In the genomic region with DNA sequence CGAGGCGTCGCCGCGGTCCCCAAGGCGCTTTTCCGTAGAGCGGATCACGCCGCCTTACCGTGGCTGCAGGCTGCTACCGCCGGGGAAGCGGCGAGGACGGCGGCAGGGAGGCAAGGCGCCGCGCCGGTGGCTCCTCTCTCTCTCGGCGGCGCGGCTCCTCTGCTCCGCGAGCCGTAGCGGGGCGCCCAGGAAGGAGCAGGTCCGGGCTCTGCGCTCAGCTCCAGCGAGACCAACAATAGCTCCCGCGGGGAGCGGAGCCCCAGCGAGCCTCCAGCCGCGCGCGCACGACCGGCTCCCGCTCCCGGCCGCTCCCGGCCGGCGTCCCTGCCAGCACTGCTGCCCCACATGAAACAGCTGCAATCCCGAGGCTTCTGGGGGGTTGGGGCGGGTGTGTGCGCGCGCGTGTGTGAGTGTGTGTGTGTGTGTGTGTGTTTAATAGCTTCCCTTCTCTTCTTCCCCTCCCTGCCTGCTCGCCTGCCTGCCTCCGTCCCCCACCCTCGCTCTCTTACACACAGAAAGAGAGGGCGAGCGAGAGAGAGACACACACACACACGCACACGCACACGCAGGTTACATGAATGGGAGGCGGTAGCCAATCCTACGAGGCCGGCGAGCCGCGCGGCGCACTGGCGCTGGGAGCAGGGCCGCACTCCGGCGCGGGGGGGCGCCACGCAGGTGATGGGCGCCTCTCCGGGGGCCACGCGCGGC, we compare ENCODE assay signal across 8 cellular contexts. TPM values are rescaled to one million over a fixed set of nuclear protein-coding genes. Genes with fewer than 3 reads are reported as not detected.
DNase-seq lines count a peak whose midpoint lies in the region; ATAC-seq and TF ChIP-seq lines count a peak whose summit lies in the region.

A gene (minus strand): TSS at position 580 of the 708 bp plus-strand sequence. CDS start 371,086 bp downstream, outside the sequence.

- peaks cover 81% of the 10 kb centered on the region for H3K27me3 ChIP-seq in mononuclear cell (ENCODE audit: insufficient read depth, low read length)

- H3K36me3 Mint-ChIP-seq in activated CD4-positive, alpha-beta T cell treated with anti-CD3 and anti-CD28 coated beads for 36 hours (ENCODE audit: low read depth) = no peaks in the 10 kb centered on the region
- no peaks in the 10 kb centered on the region for H3K36me3 Mint-ChIP-seq in type B pancreatic cell

- H3K4me3 ChIP-seq in mononuclear cell (ENCODE audit: low read length) = peak within 1 kb of the TSS; percentile 18

- peaks cover 19% of the 10 kb centered on the region for H3K4me1 ChIP-seq in mononuclear cell (ENCODE audit: insufficient read depth, low read length)

- CTCF ChIA-PET in activated CD4-positive, alpha-beta T cell treated with anti-CD3 and anti-CD28 coated beads for 36 hours (lab: Charles Lee) = interaction anchor here (0.7 kb wide), 1 partner anchor 1077 kb away, joined by 4 read pairs; no protein-coding TSS in a partner anchor

- no peak within 1 kb of the TSS for H3K27ac Mint-ChIP-seq in activated CD4-positive, alpha-beta T cell treated with anti-CD3 and anti-CD28 coated beads for 36 hours
- H3K27ac Mint-ChIP-seq in type B pancreatic cell = peak within 1 kb of the TSS; percentile 76

- H3K4me1 Mint-ChIP-seq in activated CD4-positive, alpha-beta T cell treated with anti-CD3 and anti-CD28 coated beads for 36 hours = peaks cover 15% of the 10 kb centered on the region
- H3K4me1 Mint-ChIP-seq in type B pancreatic cell (ENCODE audit: unreplicated experiment) = peaks cover 29% of the 10 kb centered on the region

- ATAC-seq in activated CD4-positive, alpha-beta T cell treated with anti-CD3 and anti-CD28 coated beads for 36 hours = peak; percentile 33
- peak; percentile 55 for ATAC-seq in HG03354 (IDR thresholded peaks at IDR 0.05; ENCODE audit: poor library complexity, severe bottlenecking, unreplicated experiment)
- ATAC-seq in esophagus mucosa = peak; percentile 71

- intact Hi-C loops in activated CD4-positive, alpha-beta T cell treated with anti-CD3 and anti-CD28 coated beads for 36 hours (cut with DNase I, micrococcal nuclease) = no loop called here

- peaks cover 52% of the 10 kb centered on the region for H3K27me3 Mint-ChIP-seq in activated CD4-positive, alpha-beta T cell treated with anti-CD3 and anti-CD28 coated beads for 36 hours
- peaks cover 53% of the 10 kb centered on the region for H3K27me3 Mint-ChIP-seq in type B pancreatic cell

- H3K4me3 Mint-ChIP-seq in activated CD4-positive, alpha-beta T cell treated with anti-CD3 and anti-CD28 coated beads for 36 hours = peak within 1 kb of the TSS; percentile 1
- H3K4me3 Mint-ChIP-seq in type B pancreatic cell = peak within 1 kb of the TSS; percentile 90

- no peaks in the 10 kb centered on the region for H3K9me3 Mint-ChIP-seq in activated CD4-positive, alpha-beta T cell treated with anti-CD3 and anti-CD28 coated beads for 36 hours (ENCODE audit: low read depth)
- no peaks in the 10 kb centered on the region for H3K9me3 Mint-ChIP-seq in type B pancreatic cell

- DNase-seq in activated CD4-positive, alpha-beta T cell treated with anti-CD3 and anti-CD28 coated beads for 36 hours = peak; percentile 33
- DNase-seq in activated CD4-positive, alpha-beta T cell treated with anti-CD3 and anti-CD28 coated beads for 1 hour = no peak
- DNase-seq in SK-N-DZ (ENCODE audit: low spot score) (peak; percentile 88), type B pancreatic cell (ENCODE audit: extremely low spot score, unreplicated experiment) (peak; percentile 84), foreskin melanocyte (no peak)

- H3K9me3 ChIP-seq in mononuclear cell (ENCODE audit: low read depth, low read length) = no peaks in the 10 kb centered on the region

- TF ChIP-seq CTCF in type B pancreatic cell (conservative IDR thresholded peaks at IDR 0.05) = peak; percentile 66

- POLR2A ChIA-PET in activated CD4-positive, alpha-beta T cell treated with anti-CD3 and anti-CD28 coated beads for 36 hours (lab: Charles Lee) = interaction anchor here (0.5 to 0.6 kb wide), 2 partner anchors 45 to 648 kb away, joined by 3 to 5 read pairs; no protein-coding TSS in a partner anchor

RNA-seq across cellular contexts. Expression of the gene that starts here (rescaled TPM):
- total RNA-seq in activated CD4-positive, alpha-beta T cell treated with anti-CD3 and anti-CD28 coated beads for 36 hours = not detected
- polyA plus RNA-seq in SK-N-DZ (2014; cell fraction: cytosol; rRNA removed) = 7.3 and 15.4 TPM in 2 replicates
- 16.4 and 17.1 TPM in 2 replicates for polyA plus RNA-seq in SK-N-DZ (2014; cell fraction: nucleus; rRNA removed)
- 21.8 TPM for total RNA-seq in esophagus mucosa
- total RNA-seq in mononuclear cell = 0.63 TPM
- total RNA-seq in type B pancreatic cell (ENCODE audit: low replicate concordance) = 33.4 and 156 TPM in 2 replicates

Comparison
In these comparisons a context has a peak if more than half of its experiments do, and no peak if none do; other contexts are left out.
1. RNA of the gene that starts here (total RNA-seq): 33.4 to 156 TPM in type B pancreatic cell and 21.8 TPM in esophagus mucosa (single experiment); 0.63 TPM in mononuclear cell (single experiment) and not detected in activated CD4-positive, alpha-beta T cell treated with anti-CD3 and anti-CD28 coated beads for 36 hours; every median in the first group is over 10 times any median in the second.
2. Peak in DNase-seq and ATAC-seq in activated CD4-positive, alpha-beta T cell treated with anti-CD3 and anti-CD28 coated beads for 36 hours; RNA of the gene not detected or under 1 TPM.
3. DNase-seq: peak in SK-N-DZ (single experiment) and type B pancreatic cell (single experiment); none in activated CD4-positive, alpha-beta T cell treated with anti-CD3 and anti-CD28 coated beads for 1 hour (single experiment) and foreskin melanocyte (single experiment).
4. Peak in every context shown above with its lines, with median percentiles within 50 percentile points of each other: ATAC-seq.